In genomic region chr5:36240779-36241635, GRCh38 we compare ENCODE assay signal across 8 cellular contexts. TPM values are rescaled to one million over a fixed set of nuclear protein-coding genes. Genes with fewer than 3 reads are reported as not detected.
A peak's percentile ranks its signal among the peaks of the same experiment; 100 is the strongest.
DNase-seq lines count a peak whose midpoint lies in the region; TF ChIP-seq lines count a peak whose summit lies in the region.

No MANE protein-coding gene starts in this region.

- H3K4me1 Mint-ChIP-seq in activated naive CD4-positive, alpha-beta T cell treated with anti-CD3 and anti-CD28 coated beads for 36 hours (ENCODE audit: low read depth): peaks cover 46% of the 10 kb centered on the region

- H3K4me1 ChIP-seq in neuron (ENCODE audit: insufficient read depth, low read length) (peaks cover 37% of the 10 kb centered on the region), tibial artery (peaks cover 0 to 50% (median 25%) of the 10 kb centered on the region in 4 donors)

- H3K4me3 ChIP-seq in HL-60 (replicated peaks; ENCODE audit: insufficient read depth, low read length) (peak overlapping the region; percentile 82), neuron (ENCODE audit: low read length) (peak overlapping the region; percentile 91), tibial artery (peak overlapping the region; percentile 69 to 99)

- no peaks in the 10 kb centered on the region for H3K9me3 Mint-ChIP-seq in activated naive CD4-positive, alpha-beta T cell treated with anti-CD3 and anti-CD28 coated beads for 36 hours

- H3K27ac Mint-ChIP-seq in activated naive CD4-positive, alpha-beta T cell treated with anti-CD3 and anti-CD28 coated beads for 36 hours: peak overlapping the region; percentile 39

- no peak overlapping the region for H2AFZ ChIP-seq in neuron (ENCODE audit: low read depth, low read length)

- no peaks in the 10 kb centered on the region for H3K27me3 ChIP-seq in HL-60 (ENCODE audit: insufficient read depth, poor library complexity, severe bottlenecking)
- no peaks in the 10 kb centered on the region for H3K27me3 ChIP-seq in neuron (ENCODE audit: insufficient read depth, low read length)
- no peaks in the 10 kb centered on the region for H3K27me3 ChIP-seq in tibial artery

- peaks cover 6% of the 10 kb centered on the region for H3K9me3 ChIP-seq in neuron (ENCODE audit: low read length)
- H3K9me3 ChIP-seq in tibial artery: no peaks in the 10 kb centered on the region

- no peak for TF ChIP-seq CTCF in GM20000 (IDR thresholded peaks at IDR 0.05; ENCODE audit: extremely low read depth, missing control alignments)
- no peak for TF ChIP-seq CTCF in HL-60 (IDR thresholded peaks at IDR 0.05; ENCODE audit: insufficient read depth, low read length)
- no peak for TF ChIP-seq CTCF in tibial artery (IDR thresholded peaks at IDR 0.05)

- intact Hi-C loops in activated naive CD4-positive, alpha-beta T cell treated with anti-CD3 and anti-CD28 coated beads for 36 hours (cut with micrococcal nuclease): loop anchor here (5.0 to 10.0 kb wide), 10 partner anchors 339 to 1481 kb away; partner anchors contain the start of genes DNAJC21, IL7R, NUP155 and SPEF2
- intact Hi-C loops in tibial artery (cut with DNase I; ENCODE audit: low total_unique reads): loop anchor here (10.0 kb wide), 1 partner anchor 64 kb away; the partner anchor contains the start of gene RANBP3L

- H3K36me3 Mint-ChIP-seq in activated naive CD4-positive, alpha-beta T cell treated with anti-CD3 and anti-CD28 coated beads for 36 hours (ENCODE audit: low read depth): no peaks in the 10 kb centered on the region

- H3K4me3 Mint-ChIP-seq in activated naive CD4-positive, alpha-beta T cell treated with anti-CD3 and anti-CD28 coated beads for 36 hours: peak overlapping the region; percentile 76

- in situ Hi-C loops in Caki2 (cut with HindIII; ENCODE audit: low pct_unique_long_range_greater_than_20kb, low sequenced_read_pairs): no loop called here

- H3K27me3 Mint-ChIP-seq in activated naive CD4-positive, alpha-beta T cell treated with anti-CD3 and anti-CD28 coated beads for 36 hours (ENCODE audit: low read depth): no peaks in the 10 kb centered on the region

- H3K36me3 ChIP-seq in neuron (ENCODE audit: insufficient read depth, low read length): no peaks in the 10 kb centered on the region
- H3K36me3 ChIP-seq in tibial artery: peaks cover 0 to under 1% (median 0%) of the 10 kb centered on the region in 3 donors

- DNase-seq in Caki2 (ENCODE audit: low read depth) (peak; percentile 68), GM20000 (ENCODE audit: low spot score) (peak; percentile 65), HL-60 (ENCODE audit: low read depth in 1 of 2, low spot score in 1 of 2) (peak; percentile 8 to 53), RKO (ENCODE audit: low spot score) (peak; percentile 72), germinal center (ENCODE audit: low spot score) (peak; percentile 60), tibial artery (peak; percentile 61 to 83)
- DNase-seq in activated naive CD4-positive, alpha-beta T cell treated with anti-CD3 and anti-CD28 coated beads for 36 hours: peak; percentile 33

- CTCF ChIA-PET in activated naive CD4-positive, alpha-beta T cell treated with anti-CD3 and anti-CD28 coated beads for 36 hours (lab: Charles Lee): interaction anchor here (0.5 to 2.2 kb wide), 13 partner anchors 10 to 450 kb away, joined by 3 to 8 read pairs (median 3); partner anchors contain the start of gene LMBRD2

- H3K27ac ChIP-seq in HL-60 (replicated peaks) (peak overlapping the region; percentile 93), tibial artery (peak overlapping the region; percentile 92 to 100)

RNA-seq across cellular contexts. Expression of gene NADK2, which starts 0.7 kb away (rescaled TPM):
- 23.7 and 38.4 TPM in 2 replicates for total RNA-seq in Caki2 (2014; rRNA removed; shearing (Covaris generic); ENCODE audit: low replicate concordance)
- total RNA-seq in activated naive CD4-positive, alpha-beta T cell treated with anti-CD3 and anti-CD28 coated beads for 36 hours: 10 to 100 TPM; 19.9 to 20.0 TPM

Comparison
In these comparisons a context has a peak if more than half of its experiments do, and no peak if none do; other contexts are left out.
1. Peak in every context shown above with its lines: DNase-seq, H3K4me3 ChIP-seq and H3K27ac ChIP-seq.